Comparison of ENCODE assay signal across 25 cellular contexts in genomic region chr12:52318241-52318990, GRCh38. TPM values are rescaled to one million over a fixed set of nuclear protein-coding genes. Genes with fewer than 3 reads are reported as not detected.
"Had no signal": no experiment of that assay in that cellular context is flagged by ENCODE, and none has a peak within 500 bp of the region (broad histone marks: within the 10 kb centered on the region; RNA-seq: fewer than 3 reads in every experiment).

No MANE protein-coding gene starts in this region.

- H3K36me3 Mint-ChIP-seq: naive B cell; stimulated activated effector memory CD8-positive, alpha-beta T cell treated with anti-CD3 and anti-CD28 coated beads, Interleukin-12 subunit alpha, Interleukin-12 subunit beta, amount 100 ng/mL, for 72 hours had no signal

- H3K27ac Mint-ChIP-seq: dendritic cell treated with granulocyte-macrophage colony-stimulating factor and Interleukin-4, amounts not matched to agents 40 ng/mL and 50 ng/mL, for 4 days; effector memory CD8-positive, alpha-beta T cell; nephron; stimulated activated effector memory CD8-positive, alpha-beta T cell treated with anti-CD3 and anti-CD28 coated beads, Interleukin-12 subunit alpha, Interleukin-12 subunit beta, amount 100 ng/mL, for 72 hours had no signal

- DNase-seq: effector memory CD8-positive, alpha-beta T cell; erythroblast; foreskin melanocyte; left colon; left ventricle myocardium superior; mesenchymal stem cell; naive B cell; posterior cingulate gyrus; right cardiac atrium; small intestine; stimulated activated CD4-positive, alpha-beta T cell treated with anti-CD3 and anti-CD28 coated beads, Interleukin-4, amount 100 ng/mL, for 1 hour; stimulated activated CD8-positive, alpha-beta memory T cell treated with anti-CD3 and anti-CD28 coated beads, Interleukin-4, amount 100 ng/mL, for 48 hours; stimulated activated naive CD8-positive, alpha-beta T cell treated with anti-CD3 and anti-CD28 coated beads, Interleukin-15, Interleukin-2, amounts not matched to agents 100 U/mL and 50 U/mL, for 24 hours; uterus had no signal

- H3K9me3 Mint-ChIP-seq: dendritic cell treated with granulocyte-macrophage colony-stimulating factor and Interleukin-4, amounts not matched to agents 40 ng/mL and 50 ng/mL, for 4 days; effector memory CD8-positive, alpha-beta T cell; nephron; stimulated activated effector memory CD8-positive, alpha-beta T cell treated with anti-CD3 and anti-CD28 coated beads, Interleukin-12 subunit alpha, Interleukin-12 subunit beta, amount 100 ng/mL, for 72 hours had no signal

- H3K4me3 Mint-ChIP-seq: dendritic cell treated with granulocyte-macrophage colony-stimulating factor and Interleukin-4, amounts not matched to agents 40 ng/mL and 50 ng/mL, for 4 days; effector memory CD8-positive, alpha-beta T cell; naive B cell; nephron; stimulated activated effector memory CD8-positive, alpha-beta T cell treated with anti-CD3 and anti-CD28 coated beads, Interleukin-12 subunit alpha, Interleukin-12 subunit beta, amount 100 ng/mL, for 72 hours had no signal

- H3K4me1 Mint-ChIP-seq: naive B cell, nephron had no signal

- H3K27ac ChIP-seq: hepatocyte, neutrophil, tibial artery, upper lobe of left lung, uterus had no signal

RNA-seq across cellular contexts. Expression of gene KRT83, which starts 2.8 kb away (rescaled TPM):
- total RNA-seq: hepatocyte, kidney epithelial cell, left colon, left ventricle myocardium superior, lung, osteocyte, right cardiac atrium, temporal lobe, upper lobe of left lung had no signal

RNA-seq across cellular contexts. Expression of gene KRT81, which starts 27.1 kb away (rescaled TPM):
- total RNA-seq: hepatocyte, left colon, left ventricle myocardium superior, right cardiac atrium, temporal lobe, uterus had no signal

RNA-seq across cellular contexts. Expression of gene KRT86, which starts 44.0 kb away (rescaled TPM):
- total RNA-seq: hepatocyte, left ventricle myocardium superior, right cardiac atrium had no signal

RNA-seq across cellular contexts. Expression of gene KRT85, which starts 48.9 kb away (rescaled TPM):
- total RNA-seq: hepatocyte, kidney epithelial cell, left colon, left ventricle myocardium superior, lung, osteocyte, right cardiac atrium, temporal lobe, upper lobe of left lung had no signal
